12 cellular contexts compared by ENCODE assay signal in genomic region chr13:74576504-74576903, GRCh38.
A peak's percentile ranks its signal among the peaks of the same experiment; 100 is the strongest.
DNase-seq lines count a peak whose midpoint lies in the region; ATAC-seq and TF ChIP-seq lines count a peak whose summit lies in the region.
"Had no signal": no experiment of that assay in that cellular context is flagged by ENCODE, and none has a peak within 500 bp of the region (broad histone marks: within the 10 kb centered on the region; RNA-seq: fewer than 3 reads in every experiment).

No MANE protein-coding gene starts in this region.

- H3K9me3 ChIP-seq in heart left ventricle = no peaks in the 10 kb centered on the region
- no peaks in the 10 kb centered on the region for H3K9me3 ChIP-seq in tibial artery
- H3K9me3 ChIP-seq in A673 (ENCODE audit: low read depth, low read length, poor library complexity, severe bottlenecking) = no peaks in the 10 kb centered on the region

- H2AK5ac ChIP-seq in mesendoderm (ENCODE audit: low read length) = no peak overlapping the region

- H3K4me2 ChIP-seq in mesendoderm (ENCODE audit: low read length) = no peak overlapping the region

- H3K4me1 Mint-ChIP-seq in WTC11 = peaks cover 28% of the 10 kb centered on the region

- TF ChIP-seq CTCF in heart left ventricle (IDR thresholded peaks at IDR 0.05) (no peak), WTC11 (IDR thresholded peaks at IDR 0.05) (no peak), tibial artery (IDR thresholded peaks at IDR 0.05) (no peak), A673 (conservative IDR thresholded peaks at IDR 0.05; ENCODE audit: low read depth, low read length) (no peak)

- H3K36me3 ChIP-seq in heart left ventricle (no peaks in the 10 kb centered on the region), mesendoderm (ENCODE audit: control insufficient read depth, insufficient read depth, low read length) (no peaks in the 10 kb centered on the region), tibial artery (no peaks in the 10 kb centered on the region), A673 (ENCODE audit: insufficient read depth, low read length, poor library complexity, severe bottlenecking) (no peaks in the 10 kb centered on the region)

- H3K4me3 Mint-ChIP-seq in WTC11 = peak overlapping the region; percentile 71

- POLR2A ChIA-PET in WTC11 (lab: Charles Lee) = no interaction called here
- POLR2A ChIA-PET in A673 (lab: Charles Lee; ENCODE audit: low non-redundant PET) = no interaction called here

- H3K27ac ChIP-seq in heart left ventricle = peak overlapping the region in 10 of 12 donors; percentile 6 to 86 (median 72)
- no peak overlapping the region for H3K27ac ChIP-seq in mesendoderm (ENCODE audit: low read depth, low read length)
- peak overlapping the region; percentile 33 to 61 for H3K27ac ChIP-seq in tibial artery
- H3K27ac ChIP-seq in A673 (ENCODE audit: low read depth, low read length, poor library complexity, severe bottlenecking) = no peak overlapping the region

- H3K79me2 ChIP-seq in mesendoderm (ENCODE audit: control insufficient read depth, insufficient read depth, low read length) = no peaks in the 10 kb centered on the region

- H3K4me1 ChIP-seq in heart left ventricle (peaks cover 4 to 29% (median 17%) of the 10 kb centered on the region in 12 donors), mesendoderm (ENCODE audit: control insufficient read depth, low read depth, low read length) (peaks cover 6% of the 10 kb centered on the region), tibial artery (peaks cover 0 to 19% (median 6%) of the 10 kb centered on the region in 4 donors), A673 (ENCODE audit: insufficient read depth, low read length, poor library complexity, severe bottlenecking) (no peaks in the 10 kb centered on the region)

- H3K27ac Mint-ChIP-seq in WTC11 = no peak overlapping the region
- H3K27ac Mint-ChIP-seq: memory B cell had no signal

- peaks cover 15% of the 10 kb centered on the region for H3K27me3 Mint-ChIP-seq in WTC11 (ENCODE audit: low read depth)

- H3K79me1 ChIP-seq in mesendoderm (ENCODE audit: low read length) = no peaks in the 10 kb centered on the region

- CTCF ChIA-PET in WTC11 (lab: Charles Lee) (interaction anchor here (3.5 kb wide), 1 partner anchor 643 kb away, joined by 24 read pairs; no protein-coding TSS in a partner anchor), A673 (lab: Charles Lee) (no interaction called here)

- H3K18ac ChIP-seq in mesendoderm (ENCODE audit: low read length) = no peak overlapping the region

- H2BK120ac ChIP-seq in mesendoderm (ENCODE audit: low read depth, low read length) = no peak overlapping the region

- H3K23ac ChIP-seq in mesendoderm (ENCODE audit: low read length) = no peak overlapping the region

- WGBS in heart left ventricle, 4 donors = 56 to 70% (median 66%) methylated on average over 5 of the region's 5 CpGs
- WGBS in mesendoderm (ENCODE audit: extremely low coverage, insufficient coverage, low lambda C conversion rate) = no CpG with 5 or more reads among the region's 5 CpGs

- no peaks in the 10 kb centered on the region for H3K9me3 Mint-ChIP-seq in WTC11
- H3K9me3 Mint-ChIP-seq: memory B cell had no signal

- no peak overlapping the region for H3K4ac ChIP-seq in mesendoderm (ENCODE audit: low read depth, low read length)

- no peak overlapping the region for H4K5ac ChIP-seq in mesendoderm (ENCODE audit: low read length)

- H2BK15ac ChIP-seq in mesendoderm (replicated peaks; ENCODE audit: low read depth) = no peak overlapping the region

- intact Hi-C loops in heart left ventricle (cut with DNase I) (loop anchor here in 5 of 10 donors (5.0 to 10.0 kb wide), 4 partner anchors 156 to 822 kb away; partner anchors contain the start of gene KLF12 (in 2 of the 5)), left ventricle myocardium superior (cut with micrococcal nuclease) (no loop called here), tibial artery (cut with DNase I; ENCODE audit: low total_unique reads) (no loop called here), A673 (cut with micrococcal nuclease; ENCODE audit: unreplicated experiment) (no loop called here)

- DNase-seq in heart left ventricle (no peak), left ventricle myocardium superior (no peak), WTC11 (ENCODE audit: low spot score) (no peak), mesendoderm (peak; percentile 22), tibial artery (no peak), A673 (ENCODE audit: low spot score) (no peak), OCI-M2 (lab: John Stamatoyannopoulos, UW; ENCODE audit: unreplicated experiment) (no peak)
- DNase-seq in stimulated activated naive CD8-positive, alpha-beta T cell treated with anti-CD3 and anti-CD28 coated beads, Interleukin-15, Interleukin-2, amounts not matched to agents 100 U/mL and 50 U/mL, for 24 hours = no peak
- DNase-seq: AML-193, cortex of kidney, NCI-H774 had no signal

- H2BK5ac ChIP-seq in mesendoderm (ENCODE audit: low read length) = no peak overlapping the region

- ATAC-seq in heart left ventricle (no peak), left ventricle myocardium superior (no peak), WTC11 (no peak)
- ATAC-seq in stimulated activated naive CD8-positive, alpha-beta T cell treated with anti-CD3 and anti-CD28 coated beads, Interleukin-15, Interleukin-2, amounts not matched to agents 100 U/mL and 50 U/mL, for 24 hours = no peak

- H3K36me3 Mint-ChIP-seq in WTC11 = no peaks in the 10 kb centered on the region
- H3K36me3 Mint-ChIP-seq: memory B cell had no signal

- no TSS peak for BruUV-seq in A673 (replicated peaks; lab: Mats Ljungman, UMichigan)

- no peak overlapping the region for H3K9ac ChIP-seq in mesendoderm (ENCODE audit: low read length)

- no peaks in the 10 kb centered on the region for H3K27me3 ChIP-seq in heart left ventricle
- no peaks in the 10 kb centered on the region for H3K27me3 ChIP-seq in mesendoderm (ENCODE audit: insufficient read depth, low read length, poor library complexity)
- H3K27me3 ChIP-seq in tibial artery = no peaks in the 10 kb centered on the region
- no peaks in the 10 kb centered on the region for H3K27me3 ChIP-seq in A673 (replicated peaks; ENCODE audit: insufficient read depth, low read depth, low read length, poor library complexity)

- H3K4me3 ChIP-seq in heart left ventricle (peak overlapping the region in 2 of 12 donors; percentile 47 to 49), mesendoderm (ENCODE audit: low read length) (no peak overlapping the region), tibial artery (no peak overlapping the region), A673 (ENCODE audit: low read depth, low read length, poor library complexity, severe bottlenecking) (no peak overlapping the region)

- H3K56ac ChIP-seq in mesendoderm (ENCODE audit: low read length) = peak overlapping the region; percentile 6

- TF ChIP-seq POLR2A in heart left ventricle (IDR thresholded peaks at IDR 0.05) = no peak

- no peak overlapping the region for H4K8ac ChIP-seq in mesendoderm (ENCODE audit: low read depth, low read length)

TF ChIP-seq in WTC11, 78 proteins besides CTCF, POLR2A, EP300 and RAD21:
- TF ChIP-seq GTF2I (CRISPR knock-in tag; conservative IDR thresholded peaks at IDR 0.05) = no peak
- TF ChIP-seq USF2 (CRISPR knock-in tag; IDR thresholded peaks at IDR 0.05) = no peak
- TF ChIP-seq TEAD4 (CRISPR knock-in tag; IDR thresholded peaks at IDR 0.05) = no peak

Comparison
In these comparisons a context has a peak if more than half of its experiments do, and no peak if none do; other contexts are left out.
1. H3K27ac ChIP-seq: peak in heart left ventricle (10 of 12) and tibial artery (2 of 2); none in mesendoderm (single experiment) and A673 (single experiment).